In genomic region chr1:21240706-21241105, GRCh38 we compare ENCODE assay signal across 26 cellular contexts.
"Had no signal": no experiment of that assay in that cellular context is flagged by ENCODE, and none has a peak within 500 bp of the region (broad histone marks: within the 10 kb centered on the region; RNA-seq: fewer than 3 reads in every experiment).

No MANE protein-coding gene starts in this region.

- H3K9ac ChIP-seq: KMS-11 had no signal

- ATAC-seq: WTC11 had no signal

- H3K9me3 Mint-ChIP-seq: activated CD4-positive, alpha-beta memory T cell treated with anti-CD3 and anti-CD28 coated beads for 36 hours; activated naive CD8-positive, alpha-beta T cell treated with anti-CD3 and anti-CD28 coated beads, Interleukin-2, amount 10 ng/mL, durations not matched to agents 7 days and 5 days; T-helper 1 cell treated with Interleukin-12 subunit alpha and Interleukin-12 subunit beta and Interleukin-4 antibody, amounts not matched to agents 30 μg/mL and 1 μg/mL, for 36 hours had no signal

- H3K27ac Mint-ChIP-seq: activated CD4-positive, alpha-beta memory T cell treated with anti-CD3 and anti-CD28 coated beads for 36 hours; activated naive CD8-positive, alpha-beta T cell treated with anti-CD3 and anti-CD28 coated beads, Interleukin-2, amount 10 ng/mL, durations not matched to agents 7 days and 5 days; T-helper 1 cell treated with Interleukin-12 subunit alpha and Interleukin-12 subunit beta and Interleukin-4 antibody, amounts not matched to agents 30 μg/mL and 1 μg/mL, for 36 hours; WTC11 had no signal

- H3K27ac ChIP-seq: KMS-11, Peyer's patch had no signal

- H3K27me3 ChIP-seq: adrenal gland, breast epithelium, Peyer's patch had no signal

- H3K4me3 Mint-ChIP-seq: activated CD4-positive, alpha-beta memory T cell treated with anti-CD3 and anti-CD28 coated beads for 36 hours; activated naive CD8-positive, alpha-beta T cell treated with anti-CD3 and anti-CD28 coated beads, Interleukin-2, amount 10 ng/mL, durations not matched to agents 7 days and 5 days; T-helper 1 cell treated with Interleukin-12 subunit alpha and Interleukin-12 subunit beta and Interleukin-4 antibody, amounts not matched to agents 30 μg/mL and 1 μg/mL, for 36 hours; WTC11 had no signal

- H3K4me3 ChIP-seq: adrenal gland, breast epithelium, Peyer's patch had no signal

- H3K4me1 ChIP-seq: breast epithelium, Peyer's patch had no signal

- H3K9me3 ChIP-seq: adrenal gland, breast epithelium, Peyer's patch had no signal

- H3K4me2 ChIP-seq: KMS-11 had no signal

- H3K27me3 Mint-ChIP-seq: activated CD4-positive, alpha-beta memory T cell treated with anti-CD3 and anti-CD28 coated beads for 36 hours; activated naive CD8-positive, alpha-beta T cell treated with anti-CD3 and anti-CD28 coated beads, Interleukin-2, amount 10 ng/mL, durations not matched to agents 7 days and 5 days had no signal

- DNase-seq: activated CD4-positive, alpha-beta memory T cell treated with anti-CD3 and anti-CD28 coated beads for 36 hours; activated CD4-positive, alpha-beta T cell treated with anti-CD3 and anti-CD28 coated beads for 48 hours; activated CD4-positive, CD25-positive, alpha-beta regulatory T cell treated with anti-CD3 and anti-CD28 coated beads, Interleukin-2, amount 50 U/mL, for 72 hours; activated CD8-positive, alpha-beta memory T cell treated with anti-CD3 and anti-CD28 coated beads for 24 hours; activated naive CD4-positive, alpha-beta T cell treated with anti-CD3 and anti-CD28 coated beads, Interleukin-2, amount 50 U/mL, for 16 hours; activated naive CD8-positive, alpha-beta T cell treated with anti-CD3 and anti-CD28 coated beads, Interleukin-2, amount 10 ng/mL, durations not matched to agents 7 days and 5 days; activated T-cell treated with anti-CD3 and anti-CD28 coated beads for 4 hours; adrenal gland; anterior cingulate cortex; caudate nucleus; NCI-H1092; NCI-H1417; NCI-H1930; NCI-H2107; NCI-H2171 treated with DMSO at 0.1 percent for 48 hours; NCI-H345; NCI-H510A; NCI-H526 treated with DMSO at 0.1 percent for 48 hours; NK-92 treated with Interleukin-12 subunit alpha and Interleukin-12 subunit beta, amount 100 ng/mL, for 24 hours; OCI-M1; Peyer's patch; SHP77 treated with DMSO at 0.1 percent for 48 hours had no signal
